ENCODE assay signal across 8 cellular contexts in the genomic region with DNA sequence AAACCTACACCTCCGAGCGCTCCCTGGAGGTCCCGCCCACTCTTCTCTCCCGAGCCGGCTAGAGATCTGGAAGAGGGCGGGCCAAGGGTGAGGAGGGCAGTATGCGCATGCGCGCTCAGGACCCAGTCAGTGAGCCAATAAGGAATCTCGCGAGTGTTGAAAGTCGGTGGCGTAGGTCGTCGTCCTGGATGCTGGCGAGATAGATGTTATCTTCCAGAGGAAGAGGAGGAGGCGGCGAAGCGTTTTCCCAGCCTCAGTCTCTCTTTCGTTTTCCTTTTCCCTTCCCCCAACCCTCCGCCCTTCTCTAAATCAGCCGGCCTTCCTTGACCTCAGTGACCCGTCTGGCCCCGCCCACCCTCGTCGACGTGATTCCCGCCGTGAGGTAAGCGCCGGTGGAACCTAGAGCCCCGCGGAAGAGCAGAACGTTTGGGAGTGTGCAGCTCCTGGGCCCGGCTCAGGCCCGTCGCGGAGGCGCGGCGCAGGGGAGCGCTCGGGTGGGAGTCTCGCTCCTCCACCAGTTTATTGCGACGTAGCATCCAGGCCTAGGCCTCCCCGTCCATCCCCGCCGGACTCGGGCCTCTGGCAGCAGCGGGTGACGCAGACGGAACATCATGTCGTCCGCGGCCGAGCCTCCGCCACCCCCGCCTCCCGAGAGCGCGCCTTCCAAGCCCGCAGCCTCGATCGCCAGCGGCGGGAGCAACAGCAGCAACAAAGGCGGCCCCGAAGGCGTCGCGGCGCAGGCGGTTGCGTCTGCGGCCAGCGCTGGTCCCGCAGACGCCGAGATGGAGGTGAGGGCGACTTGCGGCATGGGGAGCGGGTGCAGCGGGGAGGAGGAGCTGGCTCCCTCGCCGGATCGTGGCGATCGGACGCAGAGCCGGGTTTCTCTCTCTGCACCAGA.
DNase-seq lines count a peak whose midpoint lies in the region; ATAC-seq and TF ChIP-seq lines count a peak whose summit lies in the region.

A gene with protein sequence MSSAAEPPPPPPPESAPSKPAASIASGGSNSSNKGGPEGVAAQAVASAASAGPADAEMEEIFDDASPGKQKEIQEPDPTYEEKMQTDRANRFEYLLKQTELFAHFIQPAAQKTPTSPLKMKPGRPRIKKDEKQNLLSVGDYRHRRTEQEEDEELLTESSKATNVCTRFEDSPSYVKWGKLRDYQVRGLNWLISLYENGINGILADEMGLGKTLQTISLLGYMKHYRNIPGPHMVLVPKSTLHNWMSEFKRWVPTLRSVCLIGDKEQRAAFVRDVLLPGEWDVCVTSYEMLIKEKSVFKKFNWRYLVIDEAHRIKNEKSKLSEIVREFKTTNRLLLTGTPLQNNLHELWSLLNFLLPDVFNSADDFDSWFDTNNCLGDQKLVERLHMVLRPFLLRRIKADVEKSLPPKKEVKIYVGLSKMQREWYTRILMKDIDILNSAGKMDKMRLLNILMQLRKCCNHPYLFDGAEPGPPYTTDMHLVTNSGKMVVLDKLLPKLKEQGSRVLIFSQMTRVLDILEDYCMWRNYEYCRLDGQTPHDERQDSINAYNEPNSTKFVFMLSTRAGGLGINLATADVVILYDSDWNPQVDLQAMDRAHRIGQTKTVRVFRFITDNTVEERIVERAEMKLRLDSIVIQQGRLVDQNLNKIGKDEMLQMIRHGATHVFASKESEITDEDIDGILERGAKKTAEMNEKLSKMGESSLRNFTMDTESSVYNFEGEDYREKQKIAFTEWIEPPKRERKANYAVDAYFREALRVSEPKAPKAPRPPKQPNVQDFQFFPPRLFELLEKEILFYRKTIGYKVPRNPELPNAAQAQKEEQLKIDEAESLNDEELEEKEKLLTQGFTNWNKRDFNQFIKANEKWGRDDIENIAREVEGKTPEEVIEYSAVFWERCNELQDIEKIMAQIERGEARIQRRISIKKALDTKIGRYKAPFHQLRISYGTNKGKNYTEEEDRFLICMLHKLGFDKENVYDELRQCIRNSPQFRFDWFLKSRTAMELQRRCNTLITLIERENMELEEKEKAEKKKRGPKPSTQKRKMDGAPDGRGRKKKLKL (plus strand): TSS at position 389 of the 898 bp plus-strand sequence. CDS start 223 bp downstream, at position 612.

- no peaks in the 10 kb centered on the region for H3K9me3 Mint-ChIP-seq in nephron progenitor cell
- H3K9me3 Mint-ChIP-seq in stimulated activated naive CD8-positive, alpha-beta T cell treated with anti-CD3 and anti-CD28 coated beads, Interleukin-15, amount 100 ng/mL, for 72 hours = no peaks in the 10 kb centered on the region

- H3K4me1 ChIP-seq in ES-I3 (ENCODE audit: insufficient read depth, low read length) (0 out of 2 replicates have a peak, but pooled peaks cover 3% of the 10 kb centered on the region), HAP-1 (peaks cover 28% of the 10 kb centered on the region), MM.1S (ENCODE audit: low read length) (peaks cover 21% of the 10 kb centered on the region; the same call in 1 of the 2 replicates)

- no peaks in the 10 kb centered on the region for H3K9me3 ChIP-seq in ES-I3 (ENCODE audit: control insufficient read depth, insufficient read depth, low read length)
- H3K9me3 ChIP-seq in HAP-1 = no peaks in the 10 kb centered on the region
- H3K9me3 ChIP-seq in MM.1S (replicated peaks; ENCODE audit: insufficient read depth, low read length) = no peaks in the 10 kb centered on the region

- peak within 1 kb of the TSS; percentile 100 for H3K27ac Mint-ChIP-seq in nephron progenitor cell
- H3K27ac Mint-ChIP-seq in stimulated activated naive CD8-positive, alpha-beta T cell treated with anti-CD3 and anti-CD28 coated beads, Interleukin-15, amount 100 ng/mL, for 72 hours = peak within 1 kb of the TSS; percentile 97 to 99

- peak; percentile 88 for ATAC-seq in stimulated activated naive CD8-positive, alpha-beta T cell treated with anti-CD3 and anti-CD28 coated beads, Interleukin-15, amount 100 ng/mL, for 72 hours

- DNase-seq in HAP-1 (ENCODE audit: low spot score in 2 of 2) (peak; percentile 97 to 99), MM.1S (peak; percentile 99), SIG-M5 (lab: John Stamatoyannopoulos, UW) (peak; percentile 64), activated gamma-delta T cell (lab: John Stamatoyannopoulos, UW) (peak; percentile 79), fibroblast of the conjunctiva (ENCODE audit: low read depth) (peak; percentile 98), nephron progenitor cell (peak; percentile 93)
- peak; percentile 93 to 97 for DNase-seq in stimulated activated naive CD8-positive, alpha-beta T cell treated with anti-CD3 and anti-CD28 coated beads, Interleukin-15, amount 100 ng/mL, for 72 hours

- H3K27me3 ChIP-seq in HAP-1 (ENCODE audit: low read depth) (no peaks in the 10 kb centered on the region), MM.1S (replicated peaks; ENCODE audit: insufficient read depth, low read length) (no peaks in the 10 kb centered on the region)

- H3K9ac ChIP-seq in ES-I3 (ENCODE audit: low read depth, low read length) (peak within 1 kb of the TSS; percentile 99), MM.1S (ENCODE audit: low read length) (peak within 1 kb of the TSS; percentile 86)

- peaks cover 15% of the 10 kb centered on the region; the same call in 1 of the 2 replicates for H4K20me1 ChIP-seq in MM.1S (ENCODE audit: insufficient read depth, low read length)

- in situ Hi-C loops in HAP-1 (cut with MboI; ENCODE audit: low sequenced_read_pairs) = loop anchor here (25.0 kb wide), 1 partner anchor 326 kb away; a partner anchor contains a TSS

- peaks cover 22% of the 10 kb centered on the region for H3F3A ChIP-seq in MM.1S (ENCODE audit: insufficient read depth, low read length)

- H3K79me2 ChIP-seq in MM.1S (ENCODE audit: low read length) = peaks cover 49% of the 10 kb centered on the region

- peak within 1 kb of the TSS; percentile 90 for H2AFZ ChIP-seq in MM.1S (ENCODE audit: low read length)

- TF ChIP-seq CTCF in MM.1S (IDR thresholded peaks at IDR 0.05; ENCODE audit: low read length) (no peak), nephron progenitor cell (IDR thresholded peaks at IDR 0.05) (no peak)

- peaks cover 24% of the 10 kb centered on the region for H3K36me3 Mint-ChIP-seq in nephron progenitor cell (ENCODE audit: low read depth)

- H3K4me3 ChIP-seq in HAP-1 = peak within 1 kb of the TSS; percentile 85
- peak within 1 kb of the TSS; percentile 90 for H3K4me3 ChIP-seq in MM.1S (ENCODE audit: low read length)

- peaks cover 9% of the 10 kb centered on the region for H3K27me3 Mint-ChIP-seq in nephron progenitor cell (ENCODE audit: low read depth, poor library complexity)
- H3K27me3 Mint-ChIP-seq in stimulated activated naive CD8-positive, alpha-beta T cell treated with anti-CD3 and anti-CD28 coated beads, Interleukin-15, amount 100 ng/mL, for 72 hours = no peaks in the 10 kb centered on the region

- peak within 1 kb of the TSS; percentile 98 for H3K4me3 Mint-ChIP-seq in nephron progenitor cell
- peak within 1 kb of the TSS; percentile 95 to 98 for H3K4me3 Mint-ChIP-seq in stimulated activated naive CD8-positive, alpha-beta T cell treated with anti-CD3 and anti-CD28 coated beads, Interleukin-15, amount 100 ng/mL, for 72 hours

- peak within 1 kb of the TSS; percentile 92 for H3K27ac ChIP-seq in MM.1S (ENCODE audit: low read length)

- H3K36me3 ChIP-seq in ES-I3 (ENCODE audit: insufficient read depth, low read length) (peaks cover 4% of the 10 kb centered on the region; the same call in 1 of the 2 replicates), HAP-1 (replicated peaks) (peaks cover 12% of the 10 kb centered on the region), MM.1S (replicated peaks; ENCODE audit: insufficient read depth, low read length) (no peaks in the 10 kb centered on the region; the same call in 1 of the 2 replicates)

- peaks cover 33% of the 10 kb centered on the region for H3K4me1 Mint-ChIP-seq in nephron progenitor cell
- H3K4me1 Mint-ChIP-seq in stimulated activated naive CD8-positive, alpha-beta T cell treated with anti-CD3 and anti-CD28 coated beads, Interleukin-15, amount 100 ng/mL, for 72 hours = peaks cover 29% of the 10 kb centered on the region

- H3K4me2 ChIP-seq in MM.1S (ENCODE audit: low read depth, low read length) = peak within 1 kb of the TSS; percentile 90

- no peaks in the 10 kb centered on the region for H3K9me2 ChIP-seq in MM.1S (replicated peaks; ENCODE audit: insufficient read depth, low read length)

Comparison
In these comparisons a context has a peak if more than half of its experiments do, and no peak if none do; other contexts are left out.
1. Peak in every context shown above with its lines: DNase-seq, ATAC-seq, H3K4me3 ChIP-seq and H3K27ac ChIP-seq.